In genomic region chr3:101809178-101810022, GRCh38 we compare ENCODE assay signal across 8 cellular contexts. TPM values are rescaled to one million over a fixed set of nuclear protein-coding genes. Genes with fewer than 3 reads are reported as not detected.
DNase-seq lines count a peak whose midpoint lies in the region; ATAC-seq and TF ChIP-seq lines count a peak whose summit lies in the region.

No MANE protein-coding gene starts in this region.

- peaks cover 8% of the 10 kb centered on the region in 2 donors for H3K4me1 Mint-ChIP-seq in natural killer cell

- TF ChIP-seq CTCF in BE2C (IDR thresholded peaks at IDR 0.05; ENCODE audit: low read depth, low read length) (peak; percentile 75), GM12875 (IDR thresholded peaks at IDR 0.05; ENCODE audit: borderline replicate concordance, insufficient read depth, low read depth, low read length) (peak; percentile 49; the same call in 1 of the 2 replicates), epithelial cell of proximal tubule (conservative IDR thresholded peaks at IDR 0.05; ENCODE audit: low read depth, low read length) (peak; percentile 74), natural killer cell (IDR thresholded peaks at IDR 0.05) (peak; percentile 74)

- no peaks in the 10 kb centered on the region for H3K36me3 Mint-ChIP-seq in natural killer cell

- no peaks in the 10 kb centered on the region for H3K27me3 ChIP-seq in BE2C

- peaks cover 8% of the 10 kb centered on the region; the same call in 1 of the 2 replicates for H3K4me1 ChIP-seq in BE2C

- ATAC-seq in natural killer cell (peak; percentile 62 to 80 (median 74)), HG03280 (IDR thresholded peaks at IDR 0.05; ENCODE audit: unreplicated experiment) (no peak), GM19397 (IDR thresholded peaks at IDR 0.05; ENCODE audit: unreplicated experiment) (no peak)

- H3K4me3 ChIP-seq in BE2C (ENCODE audit: low read depth, low read length), result no peak overlapping the region
- no peak overlapping the region for H3K4me3 ChIP-seq in GM12875 (ENCODE audit: low read depth, low read length)
- no peak overlapping the region for H3K4me3 ChIP-seq in epithelial cell of proximal tubule (ENCODE audit: low read depth, low read length)

- peak overlapping the region; percentile 29 to 45 for H3K27ac Mint-ChIP-seq in natural killer cell

- H3K9me3 ChIP-seq in BE2C, result no peaks in the 10 kb centered on the region

- peaks cover 4% of the 10 kb centered on the region for H3K36me3 ChIP-seq in BE2C

- no peaks in the 10 kb centered on the region for H3K27me3 Mint-ChIP-seq in natural killer cell (ENCODE audit: low read depth in 2 of 2)

- DNase-seq in BE2C, result peak; percentile 28
- peak; percentile 62 for DNase-seq in LoVo (ENCODE audit: low spot score)
- peak; percentile 19 for DNase-seq in T-helper 9 cell
- no peak for DNase-seq in epithelial cell of proximal tubule (ENCODE audit: low read depth)
- no peak for DNase-seq in natural killer cell

- intact Hi-C loops in natural killer cell (cut with micrococcal nuclease), result loop anchor here (5.0 kb wide), 1 partner anchor 43 kb away; no protein-coding TSS in a partner anchor

- no peaks in the 10 kb centered on the region for H3K9me3 Mint-ChIP-seq in natural killer cell

- no peak overlapping the region for H3K4me3 Mint-ChIP-seq in natural killer cell

RNA-seq across cellular contexts. Expression of gene NXPE3, which starts 30.4 kb away (rescaled TPM):
- polyA plus RNA-seq in BE2C (2012; ENCODE audit: insufficient read depth, insufficient read length, low read depth), result 24.5 TPM
- 8.0 and 11.5 TPM in 2 replicates for total RNA-seq in epithelial cell of proximal tubule
- total RNA-seq in natural killer cell, result 10 to 100 TPM; 17.0 to 27.1 (median 21.1) TPM

RNA-seq across cellular contexts. Expression of gene NFKBIZ, which starts 39.9 kb away (rescaled TPM):
- 2.0 TPM for polyA plus RNA-seq in BE2C (2012; ENCODE audit: insufficient read depth, insufficient read length, low read depth)
- total RNA-seq in epithelial cell of proximal tubule, result 46.5 and 140 TPM in 2 replicates
- 100 to 1,000 TPM; 510 to 811 (median 774) TPM for total RNA-seq in natural killer cell

Comparison
In these comparisons a context has a peak if more than half of its experiments do, and no peak if none do; other contexts are left out.
1. DNase-seq: peak in BE2C (single experiment), LoVo (single experiment) and T-helper 9 cell (single experiment); none in epithelial cell of proximal tubule (single experiment) and natural killer cell (single experiment).
2. ATAC-seq: peak in natural killer cell (3 of 3); none in HG03280 (single experiment) and GM19397 (single experiment).
3. Peak in every context shown above with its lines, with median percentiles within 50 percentile points of each other: CTCF ChIP-seq.